ENCODE assay signal across 8 cellular contexts in the genomic region with DNA sequence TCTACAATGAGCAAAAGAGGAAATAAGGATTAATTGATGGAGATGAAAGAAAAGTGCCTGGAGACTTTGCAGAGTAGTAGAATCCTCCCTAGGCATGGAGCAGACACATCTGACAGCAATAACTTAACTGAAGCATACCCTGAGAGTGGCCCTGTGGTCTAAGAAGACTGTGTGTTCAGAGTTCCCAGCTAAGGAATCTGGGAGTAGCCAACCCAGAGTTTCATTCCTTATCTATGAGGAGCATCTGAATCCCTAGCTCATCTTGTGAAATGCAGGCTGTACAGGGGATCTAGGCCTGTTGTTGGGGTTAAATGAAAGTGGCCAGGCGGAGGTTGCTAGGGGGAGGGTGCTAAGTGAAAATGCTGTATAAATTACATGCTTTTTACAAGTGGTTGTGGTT.
"Had no signal": no experiment of that assay in that cellular context is flagged by ENCODE, and none has a peak within 500 bp of the region (broad histone marks: within the 10 kb centered on the region; RNA-seq: fewer than 3 reads in every experiment).

No MANE protein-coding gene starts in this region.

- H3K4me1 ChIP-seq: HAP-1 had no signal

- H3K36me3 Mint-ChIP-seq: IgD-negative memory B cell had no signal

- H3K4me1 Mint-ChIP-seq: IgD-negative memory B cell had no signal

- H3K27ac ChIP-seq: GM23248, HL-60 had no signal

- H3K36me3 ChIP-seq: HAP-1 had no signal

- H3K4me3 ChIP-seq: GM23248, HAP-1 had no signal

- H3K27me3 Mint-ChIP-seq: IgD-negative memory B cell had no signal

- DNase-seq: GM23248, GOT3, H7, HFFc6, KBM-7 had no signal

- H3K4me3 Mint-ChIP-seq: HFFc6, IgD-negative memory B cell had no signal

- H3K9ac ChIP-seq: GM23248 had no signal

- H2AFZ ChIP-seq: GM23248 had no signal

- H3K27ac Mint-ChIP-seq: HFFc6, IgD-negative memory B cell had no signal

- H3K9me3 ChIP-seq: HAP-1 had no signal
